19 cellular contexts compared by ENCODE assay signal in the genomic region with DNA sequence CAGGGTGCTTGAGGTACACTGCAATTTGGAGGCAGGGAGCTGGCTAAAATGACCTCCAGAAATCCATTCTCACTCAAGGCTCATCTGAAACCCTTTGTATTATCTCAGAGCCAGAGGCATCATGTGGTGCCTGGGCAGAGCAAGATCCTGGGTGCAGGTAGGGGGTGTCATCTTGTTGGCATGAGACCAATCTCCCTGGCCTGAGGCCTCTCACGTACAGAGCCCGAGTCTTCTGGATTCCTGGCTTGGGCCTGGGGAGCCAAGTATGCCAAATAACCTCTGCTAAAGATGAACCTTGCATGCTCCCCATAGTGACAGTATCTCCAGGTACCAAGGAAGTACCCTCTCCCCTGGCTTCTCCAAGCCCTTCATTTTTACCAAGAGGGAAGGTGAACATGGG. TPM values are rescaled to one million over a fixed set of nuclear protein-coding genes. Genes with fewer than 3 reads are reported as not detected.
DNase-seq lines count a peak whose midpoint lies in the region; ATAC-seq, FAIRE-seq and TF ChIP-seq lines count a peak whose summit lies in the region.
"Had no signal": no experiment of that assay in that cellular context is flagged by ENCODE, and none has a peak within 500 bp of the region (broad histone marks: within the 10 kb centered on the region; RNA-seq: fewer than 3 reads in every experiment).

No MANE protein-coding gene starts in this region.

- H3K9ac ChIP-seq in kidney (ENCODE audit: low read length in 2 of 2) = no peak overlapping the region
- H3K9ac ChIP-seq: KMS-11 had no signal

- peaks cover 3 to 9% of the 10 kb centered on the region in 2 donors for H3K4me1 ChIP-seq in kidney (ENCODE audit: control insufficient read depth in 1 of 2, insufficient read depth in 1 of 2, low read depth in 1 of 2, low read length in 2 of 2)

- no peak overlapping the region for H3K27ac ChIP-seq in kidney (ENCODE audit: low read depth in 2 of 2, low read length in 2 of 2)
- H3K27ac ChIP-seq: KMS-11, RWPE1 had no signal

- DNase-seq in cardiac septum (ENCODE audit: low spot score) (peak; percentile 44), left cardiac atrium (no peak), kidney (peak; percentile 42), sciatic nerve (ENCODE audit: low spot score) (peak; percentile 45), GM10266 (ENCODE audit: extremely low spot score) (no peak), SW480 (ENCODE audit: low spot score) (no peak)
- DNase-seq: C1 segment of cervical spinal cord, DMS 273 treated with DMSO at 0.1 percent for 48 hours, GDM1, NCI-H1048, NCI-H1436 treated with DMSO at 0.1 percent for 48 hours, NCI-H2081, NCI-H774, PC-3 had no signal

- FAIRE-seq in kidney (lab: Jason Lieb, UNC) = no peak

- TF ChIP-seq CTCF in kidney (IDR thresholded peaks at IDR 0.05; ENCODE audit: borderline replicate concordance, extremely low read depth, insufficient read depth) (no peak), GM10266 (IDR thresholded peaks at IDR 0.05; ENCODE audit: control insufficient read depth, insufficient read depth, low read depth, missing control alignments) (no peak)

- ATAC-seq in left cardiac atrium (no peak), sciatic nerve (no peak), GM21528 (IDR thresholded peaks at IDR 0.05; ENCODE audit: low FRiP score, unreplicated experiment) (no peak)
- ATAC-seq: PC-3 had no signal

- no peaks in the 10 kb centered on the region for H3K9me3 ChIP-seq in kidney (ENCODE audit: control insufficient read depth in 1 of 2, low read length in 2 of 2)

- H3K4me3 ChIP-seq in kidney (ENCODE audit: low read length in 2 of 2) = no peak overlapping the region

- no peaks in the 10 kb centered on the region for H3K36me3 ChIP-seq in kidney (ENCODE audit: control insufficient read depth in 1 of 2, insufficient read depth in 2 of 2, low read length in 2 of 2)

- intact Hi-C loops in cardiac septum (cut with DNase I) (no loop called here), left cardiac atrium (cut with DNase I) (loop anchor here in 1 of 2 donors (5.0 kb wide), 1 partner anchor 34 kb away; no protein-coding TSS in a partner anchor), kidney (cut with DNase I) (no loop called here), sciatic nerve (cut with DNase I) (no loop called here)

RNA-seq across cellular contexts. Expression of gene LMO1, which starts 2.4 kb away (rescaled TPM):
- total RNA-seq in cardiac septum (0.46 TPM), left cardiac atrium (under 1 TPM in 1 of 2 donors, not detected in 1; 0.18 TPM), kidney (not detected), sciatic nerve (0.62 TPM)
- 0.95 TPM for polyA plus RNA-seq in kidney (ENCODE audit: insufficient read depth, low read depth, low replicate concordance)
- total RNA-seq: A673, MCF 10A had no signal

Comparison
In these comparisons a context has a peak if more than half of its experiments do, and no peak if none do; other contexts are left out.
1. DNase-seq: peak in cardiac septum (single experiment), kidney (single experiment) and sciatic nerve (single experiment); none in left cardiac atrium (single experiment), GM10266 (single experiment) and SW480 (single experiment).